In genomic region chr2:127039387-127040031, GRCh38 we compare ENCODE assay signal across 10 cellular contexts.
DNase-seq lines count a peak whose midpoint lies in the region; ATAC-seq and TF ChIP-seq lines count a peak whose summit lies in the region.
"Had no signal": no experiment of that assay in that cellular context is flagged by ENCODE, and none has a peak within 500 bp of the region (broad histone marks: within the 10 kb centered on the region; RNA-seq: fewer than 3 reads in every experiment).

No MANE protein-coding gene starts in this region.

- no peaks in the 10 kb centered on the region for H3K27me3 ChIP-seq in stomach

- peak; percentile 70 to 92 for ATAC-seq in activated naive CD4-positive, alpha-beta T cell treated with anti-CD3 and anti-CD28 coated beads, Interleukin-2, amount 50 U/mL, for 72 hours
- peak; percentile 62 for ATAC-seq in HG02571 (IDR thresholded peaks at IDR 0.05; ENCODE audit: unreplicated experiment)
- peak; percentile 66 for ATAC-seq in HG03520 (IDR thresholded peaks at IDR 0.05; ENCODE audit: unreplicated experiment)
- ATAC-seq in GM18498 (IDR thresholded peaks at IDR 0.05; ENCODE audit: unreplicated experiment): no peak

- H3K4me1 Mint-ChIP-seq in activated naive CD4-positive, alpha-beta T cell treated with anti-CD3 and anti-CD28 coated beads, Interleukin-2, amount 10 ng/mL, durations not matched to agents 7 days and 5 days: no peaks in the 10 kb centered on the region

- no peak overlapping the region for H3K4me3 ChIP-seq in stomach

- CTCF ChIA-PET in activated naive CD4-positive, alpha-beta T cell treated with anti-CD3 and anti-CD28 coated beads, Interleukin-2, amount 10 ng/mL, durations not matched to agents 7 days and 5 days (lab: Charles Lee): no interaction called here

- no peak for DNase-seq in activated naive CD4-positive, alpha-beta T cell treated with anti-CD3 and anti-CD28 coated beads, Interleukin-2, amount 50 U/mL, for 72 hours (ENCODE audit: low spot score in 2 of 2)
- no peak for DNase-seq in activated naive CD4-positive, alpha-beta T cell treated with anti-CD3 and anti-CD28 coated beads, Interleukin-2, amount 10 ng/mL, durations not matched to agents 7 days and 5 days
- DNase-seq in stomach (peak; percentile 18), HK-2 (ENCODE audit: unreplicated experiment) (no peak), NCI-H526 treated with DMSO at 0.1 percent for 48 hours (lab: John Stamatoyannopoulos, UW) (no peak)
- DNase-seq: stimulated activated CD4-positive, alpha-beta T cell treated with anti-CD3 and anti-CD28 coated beads, Interleukin-12 subunit alpha, Interleukin-12 subunit beta, amount 100 ng/mL, for 4 hours had no signal

- WGBS in stomach, 5 donors: 84 to 94% (median 90%) methylated on average over 14 of the region's 14 CpGs

- no peaks in the 10 kb centered on the region for H3K9me3 Mint-ChIP-seq in activated naive CD4-positive, alpha-beta T cell treated with anti-CD3 and anti-CD28 coated beads, Interleukin-2, amount 50 U/mL, for 72 hours
- H3K9me3 Mint-ChIP-seq in activated naive CD4-positive, alpha-beta T cell treated with anti-CD3 and anti-CD28 coated beads, Interleukin-2, amount 10 ng/mL, durations not matched to agents 7 days and 5 days: no peaks in the 10 kb centered on the region

- intact Hi-C loops in stomach (cut with DNase I; ENCODE audit: low total_unique reads): no loop called here

- H3K27ac Mint-ChIP-seq in activated naive CD4-positive, alpha-beta T cell treated with anti-CD3 and anti-CD28 coated beads, Interleukin-2, amount 50 U/mL, for 72 hours: no peak overlapping the region
- H3K27ac Mint-ChIP-seq in activated naive CD4-positive, alpha-beta T cell treated with anti-CD3 and anti-CD28 coated beads, Interleukin-2, amount 10 ng/mL, durations not matched to agents 7 days and 5 days: no peak overlapping the region

- H3K27me3 Mint-ChIP-seq in activated naive CD4-positive, alpha-beta T cell treated with anti-CD3 and anti-CD28 coated beads, Interleukin-2, amount 10 ng/mL, durations not matched to agents 7 days and 5 days: peaks cover 5% of the 10 kb centered on the region

- no peak for TF ChIP-seq POLR2A in stomach (IDR thresholded peaks at IDR 0.05)

- no peak overlapping the region for H3K4me3 Mint-ChIP-seq in activated naive CD4-positive, alpha-beta T cell treated with anti-CD3 and anti-CD28 coated beads, Interleukin-2, amount 10 ng/mL, durations not matched to agents 7 days and 5 days

- H3K36me3 Mint-ChIP-seq in activated naive CD4-positive, alpha-beta T cell treated with anti-CD3 and anti-CD28 coated beads, Interleukin-2, amount 50 U/mL, for 72 hours: no peaks in the 10 kb centered on the region
- no peaks in the 10 kb centered on the region for H3K36me3 Mint-ChIP-seq in activated naive CD4-positive, alpha-beta T cell treated with anti-CD3 and anti-CD28 coated beads, Interleukin-2, amount 10 ng/mL, durations not matched to agents 7 days and 5 days

- no peaks in the 10 kb centered on the region for H3K36me3 ChIP-seq in stomach

- TF ChIP-seq EP300 in stomach (IDR thresholded peaks at IDR 0.05): no peak

- no peaks in the 10 kb centered on the region for H3K4me1 ChIP-seq in stomach

- no peaks in the 10 kb centered on the region for H3K9me3 ChIP-seq in stomach

- no peak overlapping the region for H3K27ac ChIP-seq in stomach
- H3K27ac ChIP-seq: KMS-11 had no signal

- TF ChIP-seq CTCF in stomach (IDR thresholded peaks at IDR 0.05): no peak
